1 cellular context compared by ENCODE assay signal in genomic region chr17:15900871-15901270, GRCh38.
TF ChIP-seq lines count a peak whose summit lies in the region.

No MANE protein-coding gene starts in this region.

TF ChIP-seq in A549, 52 proteins besides CTCF, POLR2A, EP300 and RAD21 (continued from another document):
- TF ChIP-seq RARB (CRISPR knock-in tag; IDR thresholded peaks at IDR 0.05) (no peak), TFCP2L1 (CRISPR knock-in tag; IDR thresholded peaks at IDR 0.05) (no peak), RFX5 (IDR thresholded peaks at IDR 0.05) (no peak), FOSB (CRISPR knock-in tag; IDR thresholded peaks at IDR 0.05) (no peak), MAX (IDR thresholded peaks at IDR 0.05) (no peak), MAZ (IDR thresholded peaks at IDR 0.05; ENCODE audit: borderline replicate concordance, low read depth, low read length) (no peak), CHD4 (IDR thresholded peaks at IDR 0.05; ENCODE audit: borderline replicate concordance) (no peak), KDM5A (IDR thresholded peaks at IDR 0.05) (no peak), CEBPB (IDR thresholded peaks at IDR 0.05) (no peak), NR3C1 (IDR thresholded peaks at IDR 0.05) (no peak), KDM1A (IDR thresholded peaks at IDR 0.05; ENCODE audit: low read depth) (no peak), BHLHE40 (IDR thresholded peaks at IDR 0.05; ENCODE audit: low read depth, low read length) (no peak), HEYL (CRISPR knock-in tag; IDR thresholded peaks at IDR 0.05) (no peak)
- TF ChIP-seq, protein P1, sequence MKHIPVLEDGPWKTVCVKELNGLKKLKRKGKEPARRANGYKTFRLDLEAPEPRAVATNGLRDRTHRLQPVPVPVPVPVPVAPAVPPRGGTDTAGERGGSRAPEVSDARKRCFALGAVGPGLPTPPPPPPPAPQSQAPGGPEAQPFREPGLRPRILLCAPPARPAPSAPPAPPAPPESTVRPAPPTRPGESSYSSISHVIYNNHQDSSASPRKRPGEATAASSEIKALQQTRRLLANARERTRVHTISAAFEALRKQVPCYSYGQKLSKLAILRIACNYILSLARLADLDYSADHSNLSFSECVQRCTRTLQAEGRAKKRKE (CRISPR knock-in tag; IDR thresholded peaks at IDR 0.05; ENCODE audit: low read depth) = no peak
TF ChIP-seq in A549: peak in this region for 0.
